In the genomic region with DNA sequence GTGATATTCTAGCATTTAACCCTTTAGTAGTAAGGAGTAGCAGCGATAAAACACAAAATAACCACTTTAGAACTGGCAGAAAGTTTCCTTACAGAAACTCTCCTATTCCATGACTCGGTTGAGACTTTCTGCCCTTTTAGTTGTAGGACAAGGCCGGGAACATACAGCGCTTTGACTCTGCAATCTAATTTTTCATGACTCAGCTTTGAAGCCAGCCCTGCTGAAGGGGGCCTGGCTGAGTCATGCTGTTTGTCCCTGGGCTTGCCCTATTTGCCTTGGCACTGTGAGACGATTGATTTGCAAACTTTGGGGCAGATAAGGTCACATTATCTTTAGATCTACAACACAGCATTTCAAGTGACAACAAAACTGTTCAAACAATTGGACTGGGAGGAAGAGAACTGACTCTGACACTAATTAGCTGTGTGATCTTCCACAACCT, we compare ENCODE assay signal across 15 cellular contexts.
A peak's percentile ranks its signal among the peaks of the same experiment; 100 is the strongest.
DNase-seq lines count a peak whose midpoint lies in the region; ATAC-seq and TF ChIP-seq lines count a peak whose summit lies in the region.
"Had no signal": no experiment of that assay in that cellular context is flagged by ENCODE, and none has a peak within 500 bp of the region (broad histone marks: within the 10 kb centered on the region; RNA-seq: fewer than 3 reads in every experiment).

No MANE protein-coding gene starts in this region.

- no peaks in the 10 kb centered on the region for H3K27me3 Mint-ChIP-seq in effector memory CD8-positive, alpha-beta T cell
- H3K27me3 Mint-ChIP-seq: stimulated activated naive CD8-positive, alpha-beta T cell treated with anti-CD3 and anti-CD28 coated beads, Interleukin-15, amount 100 ng/mL, for 72 hours had no signal

- H3K4me1 ChIP-seq in colonic mucosa = no peaks in the 10 kb centered on the region

- POLR2A ChIA-PET in RWPE1 (lab: Yijun Ruan, JAX; ENCODE audit: low non-redundant PET) = no interaction called here

- no peaks in the 10 kb centered on the region for H3K36me3 Mint-ChIP-seq in effector memory CD8-positive, alpha-beta T cell (ENCODE audit: insufficient read depth)

- TF ChIP-seq CTCF in colonic mucosa (IDR thresholded peaks at IDR 0.05) = no peak
- TF ChIP-seq CTCF in RWPE1 (conservative IDR thresholded peaks at IDR 0.05; ENCODE audit: low read depth) = no peak

- intact Hi-C loops in colonic mucosa (cut with DNase I) = no loop called here

- H3K27ac ChIP-seq in colonic mucosa (no peak overlapping the region), RWPE1 (no peak overlapping the region)
- H3K27ac ChIP-seq: gastroesophageal sphincter had no signal

- H3K36me3 ChIP-seq in colonic mucosa = no peaks in the 10 kb centered on the region
- H3K36me3 ChIP-seq: gastroesophageal sphincter had no signal

- no peak for ATAC-seq in effector memory CD8-positive, alpha-beta T cell (replicated peaks)
- ATAC-seq: gastroesophageal sphincter; stimulated activated naive CD8-positive, alpha-beta T cell treated with anti-CD3 and anti-CD28 coated beads, Interleukin-15, amount 100 ng/mL, for 72 hours had no signal

- no peak overlapping the region for H3K9ac ChIP-seq in colonic mucosa (ENCODE audit: low read depth in 2 of 2, low read length in 2 of 2)

- H3K4me3 ChIP-seq in colonic mucosa (no peak overlapping the region), skeletal muscle cell (ENCODE audit: low read depth, low read length) (no peak overlapping the region)
- H3K4me3 ChIP-seq: gastroesophageal sphincter, SK-N-MC had no signal

- peaks cover 3 to 9% of the 10 kb centered on the region in 2 donors for H3K9me3 Mint-ChIP-seq in effector memory CD8-positive, alpha-beta T cell
- H3K9me3 Mint-ChIP-seq: stimulated activated naive CD8-positive, alpha-beta T cell treated with anti-CD3 and anti-CD28 coated beads, Interleukin-15, amount 100 ng/mL, for 72 hours had no signal

- no peaks in the 10 kb centered on the region for H3K4me1 Mint-ChIP-seq in effector memory CD8-positive, alpha-beta T cell (ENCODE audit: low read depth in 2 of 2)
- H3K4me1 Mint-ChIP-seq: stimulated activated naive CD8-positive, alpha-beta T cell treated with anti-CD3 and anti-CD28 coated beads, Interleukin-15, amount 100 ng/mL, for 72 hours had no signal

- CTCF ChIA-PET in RWPE1 (lab: Yijun Ruan, JAX) = interaction anchor here (0.6 kb wide), 1 partner anchor 1168 kb away, joined by 3 read pairs; no protein-coding TSS in a partner anchor

- H3K4me3 Mint-ChIP-seq in effector memory CD8-positive, alpha-beta T cell = no peak overlapping the region
- H3K4me3 Mint-ChIP-seq: stimulated activated naive CD8-positive, alpha-beta T cell treated with anti-CD3 and anti-CD28 coated beads, Interleukin-15, amount 100 ng/mL, for 72 hours had no signal

- DNase-seq in HPDE6-E6E7 (ENCODE audit: extremely low spot score) (peak; percentile 17), NCI-H526 (lab: John Stamatoyannopoulos, UW) (peak; percentile 12 to 38), colonic mucosa (peak; percentile 37), skeletal muscle cell (ENCODE audit: low read depth) (peak; percentile 7), RWPE1 (ENCODE audit: low spot score) (no peak), SW480 (ENCODE audit: low spot score) (no peak)
- no peak for DNase-seq in effector memory CD8-positive, alpha-beta T cell
- DNase-seq: activated CD4-positive, alpha-beta T cell treated with anti-CD3 and anti-CD28 coated beads for 4 hours; activated gamma-delta T cell treated with Interleukin-2 at 50 U/mL for 16 hours; H7; midbrain; MV-4-11; stimulated activated naive CD8-positive, alpha-beta T cell treated with anti-CD3 and anti-CD28 coated beads, Interleukin-15, amount 100 ng/mL, for 72 hours had no signal

- no peaks in the 10 kb centered on the region for H3K27me3 ChIP-seq in colonic mucosa
- H3K27me3 ChIP-seq: gastroesophageal sphincter had no signal

- no peaks in the 10 kb centered on the region for H3K9me3 ChIP-seq in colonic mucosa
- H3K9me3 ChIP-seq: gastroesophageal sphincter had no signal

- H3K27ac Mint-ChIP-seq in effector memory CD8-positive, alpha-beta T cell = no peak overlapping the region
- H3K27ac Mint-ChIP-seq: stimulated activated naive CD8-positive, alpha-beta T cell treated with anti-CD3 and anti-CD28 coated beads, Interleukin-15, amount 100 ng/mL, for 72 hours had no signal

Comparison
In these comparisons a context has a peak if more than half of its experiments do, and no peak if none do; other contexts are left out.
1. DNase-seq: peak in HPDE6-E6E7 (single experiment), NCI-H526 (2 of 2), colonic mucosa (single experiment) and skeletal muscle cell (single experiment); none in RWPE1 (single experiment), SW480 (single experiment) and effector memory CD8-positive, alpha-beta T cell (0 of 3).